Comparison of ENCODE assay signal across 8 cellular contexts in genomic region chr11:111604392-111605009, GRCh38.
DNase-seq lines count a peak whose midpoint lies in the region; ATAC-seq and TF ChIP-seq lines count a peak whose summit lies in the region.

No MANE protein-coding gene starts in this region.

- TF ChIP-seq CTCF in VCaP (conservative IDR thresholded peaks at IDR 0.05) (peak; percentile 83), foreskin fibroblast (IDR thresholded peaks at IDR 0.05; ENCODE audit: low read depth, low read length) (peak; percentile 26)

- no peak overlapping the region; the same call in 1 of the 2 replicates for H3K27ac ChIP-seq in VCaP

- DNase-seq in stimulated activated CD4-positive, alpha-beta T cell treated with anti-CD3 and anti-CD28 coated beads, Interleukin-4, amount 100 ng/mL, for 24 hours: peak; percentile 8
- DNase-seq in stimulated activated CD4-positive, alpha-beta T cell treated with anti-CD3 and anti-CD28 coated beads, Interleukin-4, amount 100 ng/mL, for 4 hours: no peak
- peak; percentile 60 for DNase-seq in NCI-H146 treated with DMSO at 0.1 percent for 48 hours (lab: John Stamatoyannopoulos, UW; ENCODE audit: unreplicated experiment)
- DNase-seq in foreskin fibroblast: peak in 1 of 2 donors; percentile 66
- DNase-seq in putamen (ENCODE audit: low spot score): peak; percentile 74

- H3K4me3 ChIP-seq in foreskin fibroblast (ENCODE audit: low read depth in 1 of 2, low read length in 2 of 2): peak overlapping the region; percentile 78 to 82

- ATAC-seq in HG03095 (IDR thresholded peaks at IDR 0.05; ENCODE audit: unreplicated experiment) (no peak), GM18868 (IDR thresholded peaks at IDR 0.05; ENCODE audit: unreplicated experiment) (no peak)

Comparison
In these comparisons a context has a peak if more than half of its experiments do, and no peak if none do; other contexts are left out.
1. DNase-seq: peak in stimulated activated CD4-positive, alpha-beta T cell treated with anti-CD3 and anti-CD28 coated beads, Interleukin-4, amount 100 ng/mL, for 24 hours (single experiment), NCI-H146 treated with DMSO at 0.1 percent for 48 hours (single experiment) and putamen (single experiment); none in stimulated activated CD4-positive, alpha-beta T cell treated with anti-CD3 and anti-CD28 coated beads, Interleukin-4, amount 100 ng/mL, for 4 hours (0 of 2).